10 cellular contexts compared by ENCODE assay signal in genomic region chr11:68890490-68891231, GRCh38. TPM values are rescaled to one million over a fixed set of nuclear protein-coding genes. Genes with fewer than 3 reads are reported as not detected.
DNase-seq lines count a peak whose midpoint lies in the region; TF ChIP-seq lines count a peak whose summit lies in the region.
"Had no signal": no experiment of that assay in that cellular context is flagged by ENCODE, and none has a peak within 500 bp of the region (broad histone marks: within the 10 kb centered on the region; RNA-seq: fewer than 3 reads in every experiment).

No MANE protein-coding gene starts in this region.

- peaks cover 8% of the 10 kb centered on the region; the same call in 1 of the 2 replicates for H3K36me3 ChIP-seq in SJCRH30

- no peaks in the 10 kb centered on the region for H3K27me3 ChIP-seq in SJCRH30

- TF ChIP-seq CTCF in fibroblast of the aortic adventitia (IDR thresholded peaks at IDR 0.05; ENCODE audit: insufficient read depth, low read length) = no peak

- peaks cover 14% of the 10 kb centered on the region for H3K4me1 ChIP-seq in SJCRH30

- H3K9me3 ChIP-seq in SJCRH30 (replicated peaks) = no peaks in the 10 kb centered on the region

- DNase-seq in AG08396 (ENCODE audit: low spot score) (peak; percentile 89), SJCRH30 (peak; percentile 90), fibroblast of the aortic adventitia (ENCODE audit: low read depth) (peak; percentile 86), nucleus accumbens (lab: John Stamatoyannopoulos, UW) (peak in 37 of 56 donors; percentile 1 to 62 (median 24)), GM19240 (ENCODE audit: insufficient read length, low spot score) (no peak), CD1c-positive myeloid dendritic cell (ENCODE audit: extremely low spot score) (no peak)
- DNase-seq in central memory CD4-positive, alpha-beta T cell = no peak
- no peak for DNase-seq in stimulated activated CD4-positive, alpha-beta T cell treated with anti-CD3 and anti-CD28 coated beads, Interleukin-4, amount 100 ng/mL, for 4 hours
- DNase-seq: DMS153, T-helper 17 cell had no signal

- no peak overlapping the region for H3K4me3 ChIP-seq in SJCRH30
- no peak overlapping the region for H3K4me3 ChIP-seq in fibroblast of the aortic adventitia (ENCODE audit: low read depth, low read length)

- peak overlapping the region; percentile 39 for H3K27ac ChIP-seq in SJCRH30

RNA-seq across cellular contexts. Expression of gene MRPL21, which starts 13.0 kb away (rescaled TPM):
- 37.6 and 39.0 TPM in 2 replicates for total RNA-seq in SJCRH30 (2014; rRNA removed; shearing (Covaris generic))
- 57.8 and 62.9 TPM in 2 replicates for total RNA-seq in fibroblast of the aortic adventitia (ENCODE audit: low replicate concordance)

RNA-seq across cellular contexts. Expression of gene IGHMBP2, which starts 13.0 kb away (rescaled TPM):
- total RNA-seq in SJCRH30 (2014; rRNA removed; shearing (Covaris generic)) = 8.7 and 11.1 TPM in 2 replicates
- total RNA-seq in fibroblast of the aortic adventitia (ENCODE audit: low replicate concordance) = 10.8 and 11.0 TPM in 2 replicates

RNA-seq across cellular contexts. Expression of gene CPT1A, which starts 48.9 kb away (rescaled TPM):
- total RNA-seq in SJCRH30 (2014; rRNA removed; shearing (Covaris generic)) = 0.02 and 0.51 TPM in 2 replicates
- total RNA-seq in fibroblast of the aortic adventitia (ENCODE audit: low replicate concordance) = 16.6 and 45.6 TPM in 2 replicates

Comparison
In these comparisons a context has a peak if more than half of its experiments do, and no peak if none do; other contexts are left out.
1. DNase-seq: peak in AG08396 (single experiment), SJCRH30 (2 of 2), fibroblast of the aortic adventitia (single experiment) and nucleus accumbens (37 of 56); none in central memory CD4-positive, alpha-beta T cell (single experiment), GM19240 (single experiment), CD1c-positive myeloid dendritic cell (single experiment) and stimulated activated CD4-positive, alpha-beta T cell treated with anti-CD3 and anti-CD28 coated beads, Interleukin-4, amount 100 ng/mL, for 4 hours (0 of 2).
2. RNA of gene CPT1A, which starts 48.9 kb away (total RNA-seq): 16.6 to 45.6 TPM in fibroblast of the aortic adventitia; 0.02 to 0.51 TPM in SJCRH30; every median in the first group is over 10 times any median in the second.